ENCODE assay signal across 25 cellular contexts in the genomic region with DNA sequence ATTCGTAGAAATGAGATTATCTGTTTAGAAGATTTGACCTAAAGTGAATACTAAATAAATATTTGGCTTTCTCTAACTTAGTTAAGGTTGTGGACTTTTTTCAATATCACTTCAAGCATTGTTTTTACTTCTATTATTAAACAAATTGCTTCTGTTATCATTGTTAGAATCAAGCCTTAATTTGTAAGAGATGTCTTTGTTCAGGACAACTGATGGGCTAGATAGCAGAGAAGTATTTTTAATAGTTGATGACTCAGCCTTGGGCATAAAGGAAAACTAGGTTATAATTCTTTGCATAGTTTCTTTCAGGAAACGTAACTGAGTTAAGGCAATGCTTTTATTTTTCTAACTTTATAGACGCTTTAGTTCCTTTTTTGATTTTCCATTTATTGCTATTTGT.
DNase-seq lines count a peak whose midpoint lies in the region; ATAC-seq and TF ChIP-seq lines count a peak whose summit lies in the region.
"Had no signal": no experiment of that assay in that cellular context is flagged by ENCODE, and none has a peak within 500 bp of the region (broad histone marks: within the 10 kb centered on the region; RNA-seq: fewer than 3 reads in every experiment).

No MANE protein-coding gene starts in this region.

- no peak overlapping the region for H3K4me3 ChIP-seq in ACC112 (ENCODE audit: low read depth, low read length)
- H3K4me3 ChIP-seq: A549, HAP-1, PC-9 had no signal

- H3K4me1 ChIP-seq in ACC112 (ENCODE audit: control insufficient read depth, insufficient read depth, low read length, unreplicated experiment), result peaks cover 3% of the 10 kb centered on the region
- H3K4me1 ChIP-seq: A549, HAP-1 had no signal

- no peaks in the 10 kb centered on the region for H3K27me3 ChIP-seq in ACC112 (ENCODE audit: insufficient read depth, low read length)

- peak overlapping the region; percentile 34 for H2AFZ ChIP-seq in ACC112 (ENCODE audit: low read length, unreplicated experiment)
- H2AFZ ChIP-seq: PC-9 had no signal

- H3K27ac ChIP-seq in ACC112 (ENCODE audit: low read depth, low read length), result no peak overlapping the region
- H3K27ac ChIP-seq: A549, C4-2B, PC-9 had no signal

- in situ Hi-C loops in KBM-7 (cut with MboI; ENCODE audit: low pct_unique_long_range_greater_than_20kb, low sequenced_read_pairs), result no loop called here

- no peaks in the 10 kb centered on the region for H3K79me2 ChIP-seq in ACC112 (ENCODE audit: control insufficient read depth, insufficient read depth, low read length, unreplicated experiment)

- ATAC-seq in SK-N-SH treated with all-trans-retinoic acid at 6 μM for 48 hours, result peak; percentile 97
- ATAC-seq in left lobe of liver, result no peak
- ATAC-seq in GM18505 (IDR thresholded peaks at IDR 0.05; ENCODE audit: unreplicated experiment), result no peak
- ATAC-seq: A549; CD8-positive, alpha-beta T cell had no signal

- no peak for TF ChIP-seq POLR2A in GM18505 (IDR thresholded peaks at IDR 0.05; ENCODE audit: borderline replicate concordance, extremely low read depth, insufficient read depth, insufficient read length)

- no peaks in the 10 kb centered on the region for H3K36me3 ChIP-seq in ACC112 (ENCODE audit: insufficient read depth, low read length)
- H3K36me3 ChIP-seq: HAP-1 had no signal

- DNase-seq in HT-29 (ENCODE audit: low spot score) (peak; percentile 9), iris pigment epithelial cell (ENCODE audit: low read depth) (peak; percentile 41), left lobe of liver (ENCODE audit: low spot score) (no peak), KBM-7 (no peak)
- DNase-seq in activated CD4-positive, alpha-beta T cell treated with anti-CD3 and anti-CD28 coated beads, Interleukin-2, amount 50 U/mL, for 48 hours, result no peak
- DNase-seq: CD8-positive, alpha-beta T cell; DMS 273 treated with DMSO at 0.1 percent for 48 hours; DND-41; GOT3; HFFc6; KG1; MM.1S; NCI-H2029; NCI-H446; NCI-H82; NK-92 treated with Interleukin-12 subunit alpha and Interleukin-12 subunit beta, amount 100 ng/mL, for 24 hours; PC-9; RPMI8226; SHP77 had no signal

TF ChIP-seq in SK-N-SH treated with all-trans-retinoic acid at 6 μM for 48 hours, 23 proteins besides CTCF, POLR2A, EP300 and RAD21:
- peak; percentile 99 for TF ChIP-seq ISL1 (CRISPR knock-in tag; IDR thresholded peaks at IDR 0.05)
- TF ChIP-seq POU6F1 (CRISPR knock-in tag; IDR thresholded peaks at IDR 0.05; ENCODE audit: borderline replicate concordance, low read depth), result peak; percentile 88; the same call in 1 of the 2 replicates
- no peak for TF ChIP-seq CSDC2 (CRISPR knock-in tag; IDR thresholded peaks at IDR 0.05)

Comparison
In these comparisons a context has a peak if more than half of its experiments do, and no peak if none do; other contexts are left out.
1. DNase-seq: peak in HT-29 (single experiment) and iris pigment epithelial cell (single experiment); none in left lobe of liver (single experiment), KBM-7 (single experiment) and activated CD4-positive, alpha-beta T cell treated with anti-CD3 and anti-CD28 coated beads, Interleukin-2, amount 50 U/mL, for 48 hours (0 of 2).